21 cellular contexts compared by ENCODE assay signal in genomic region chr9:93667006-93667405, GRCh38.
A peak's percentile ranks its signal among the peaks of the same experiment; 100 is the strongest.
DNase-seq lines count a peak whose midpoint lies in the region; ATAC-seq and TF ChIP-seq lines count a peak whose summit lies in the region.
"Had no signal": no experiment of that assay in that cellular context is flagged by ENCODE, and none has a peak within 500 bp of the region (broad histone marks: within the 10 kb centered on the region; RNA-seq: fewer than 3 reads in every experiment).

No MANE protein-coding gene starts in this region.

- no peak for TF ChIP-seq POLR2A in sigmoid colon (IDR thresholded peaks at IDR 0.05)

- peak; percentile 35 for DNase-seq in activated CD8-positive, alpha-beta memory T cell treated with anti-CD3 and anti-CD28 coated beads, Interleukin-2, amount 10 ng/mL, durations not matched to agents 7 days and 5 days
- DNase-seq in activated CD8-positive, alpha-beta memory T cell treated with anti-CD3 and anti-CD28 coated beads for 24 hours: no peak
- DNase-seq in WERI-Rb-1 (peak; percentile 10), islet precursor cell (peak; percentile 46), sigmoid colon (peak; percentile 60), HFFc6 (no peak), NCI-H1694 treated with DMSO at 0.1 percent for 48 hours (lab: John Stamatoyannopoulos, UW) (no peak)
- DNase-seq: activated CD8-positive, alpha-beta T cell treated with anti-CD3 and anti-CD28 coated beads for 36 hours; foreskin melanocyte; midbrain; NCI-H146; NCI-H748 treated with DMSO at 0.1 percent for 48 hours; OCI-M1; stimulated activated CD4-positive, alpha-beta T cell treated with anti-CD3 and anti-CD28 coated beads, Interleukin-4, amount 100 ng/mL, for 24 hours; trophoblast cell had no signal

- no peaks in the 10 kb centered on the region for H3K4me1 ChIP-seq in sigmoid colon
- H3K4me1 ChIP-seq: Caco-2, prostate gland had no signal

- WGBS in sigmoid colon, 2 donors: 98% methylated on average over 18 of the region's 18 CpGs

- H3K9me3 ChIP-seq in WERI-Rb-1 (ENCODE audit: severe bottlenecking) (no peaks in the 10 kb centered on the region), sigmoid colon (no peaks in the 10 kb centered on the region)
- H3K9me3 ChIP-seq: Caco-2, prostate gland had no signal

- CTCF ChIA-PET in activated CD8-positive, alpha-beta memory T cell treated with anti-CD3 and anti-CD28 coated beads, Interleukin-2, amount 10 ng/mL, durations not matched to agents 7 days and 5 days (lab: Charles Lee): no interaction called here

- H3K36me3 ChIP-seq in WERI-Rb-1 (peaks cover 13% of the 10 kb centered on the region), sigmoid colon (peaks cover 0 to 56% (median 30%) of the 10 kb centered on the region in 4 donors)

- no peak overlapping the region for H3K4me3 Mint-ChIP-seq in activated CD8-positive, alpha-beta memory T cell treated with anti-CD3 and anti-CD28 coated beads, Interleukin-2, amount 10 ng/mL, durations not matched to agents 7 days and 5 days
- H3K4me3 Mint-ChIP-seq in HFFc6: no peak overlapping the region
- H3K4me3 Mint-ChIP-seq: activated CD8-positive, alpha-beta T cell treated with anti-CD3 and anti-CD28 coated beads for 36 hours; GM23338; stimulated activated naive CD8-positive, alpha-beta T cell treated with anti-CD3 and anti-CD28 coated beads, Interleukin-15, Interleukin-2, amounts not matched to agents 100 ng/mL and 50 ng/mL, for 24 hours had no signal

- H3K27me3 ChIP-seq in WERI-Rb-1 (ENCODE audit: insufficient read depth, low read depth, severe bottlenecking) (no peaks in the 10 kb centered on the region), sigmoid colon (no peaks in the 10 kb centered on the region)

- H3K27ac Mint-ChIP-seq in activated CD8-positive, alpha-beta memory T cell treated with anti-CD3 and anti-CD28 coated beads, Interleukin-2, amount 10 ng/mL, durations not matched to agents 7 days and 5 days: no peak overlapping the region
- no peak overlapping the region for H3K27ac Mint-ChIP-seq in HFFc6
- H3K27ac Mint-ChIP-seq: activated CD8-positive, alpha-beta T cell treated with anti-CD3 and anti-CD28 coated beads for 36 hours; GM23338; stimulated activated naive CD8-positive, alpha-beta T cell treated with anti-CD3 and anti-CD28 coated beads, Interleukin-15, Interleukin-2, amounts not matched to agents 100 ng/mL and 50 ng/mL, for 24 hours had no signal

- no peaks in the 10 kb centered on the region for H3K36me3 Mint-ChIP-seq in activated CD8-positive, alpha-beta memory T cell treated with anti-CD3 and anti-CD28 coated beads, Interleukin-2, amount 10 ng/mL, durations not matched to agents 7 days and 5 days
- H3K36me3 Mint-ChIP-seq in HFFc6 (ENCODE audit: low read depth): 0 out of 2 replicates have a peak, but pooled peaks cover 5% of the 10 kb centered on the region

- no peaks in the 10 kb centered on the region for H3K27me3 Mint-ChIP-seq in activated CD8-positive, alpha-beta memory T cell treated with anti-CD3 and anti-CD28 coated beads, Interleukin-2, amount 10 ng/mL, durations not matched to agents 7 days and 5 days
- H3K27me3 Mint-ChIP-seq in HFFc6 (ENCODE audit: insufficient read depth): peaks cover 18% of the 10 kb centered on the region
- H3K27me3 Mint-ChIP-seq: activated CD8-positive, alpha-beta T cell treated with anti-CD3 and anti-CD28 coated beads for 36 hours; stimulated activated naive CD8-positive, alpha-beta T cell treated with anti-CD3 and anti-CD28 coated beads, Interleukin-15, Interleukin-2, amounts not matched to agents 100 ng/mL and 50 ng/mL, for 24 hours had no signal

- no peaks in the 10 kb centered on the region for H3K4me1 Mint-ChIP-seq in activated CD8-positive, alpha-beta memory T cell treated with anti-CD3 and anti-CD28 coated beads, Interleukin-2, amount 10 ng/mL, durations not matched to agents 7 days and 5 days
- no peaks in the 10 kb centered on the region for H3K4me1 Mint-ChIP-seq in HFFc6 (ENCODE audit: low read depth)

- no peak for ATAC-seq in activated CD8-positive, alpha-beta memory T cell treated with anti-CD3 and anti-CD28 coated beads, Interleukin-2, amount 10 ng/mL, durations not matched to agents 7 days and 5 days
- no peak for ATAC-seq in HG02798 (IDR thresholded peaks at IDR 0.05; ENCODE audit: poor library complexity, unreplicated experiment)
- ATAC-seq: activated CD8-positive, alpha-beta T cell treated with anti-CD3 and anti-CD28 coated beads for 36 hours; GM23338; K562 had no signal

- H3K4me3 ChIP-seq in WERI-Rb-1 (ENCODE audit: low read depth, low read length) (no peak overlapping the region), sigmoid colon (no peak overlapping the region)
- H3K4me3 ChIP-seq: GM23338, K562, prostate gland had no signal

- intact Hi-C loops in sigmoid colon (cut with DNase I): no loop called here

- no peak for TF ChIP-seq EP300 in sigmoid colon (IDR thresholded peaks at IDR 0.05)

- H3K27ac ChIP-seq in WERI-Rb-1 (peak overlapping the region; percentile 93), sigmoid colon (no peak overlapping the region)
- H3K27ac ChIP-seq: prostate gland had no signal

- no peak for TF ChIP-seq CTCF in WERI-Rb-1 (IDR thresholded peaks at IDR 0.05; ENCODE audit: low read depth, low read length)
- no peak for TF ChIP-seq CTCF in sigmoid colon (IDR thresholded peaks at IDR 0.05)
- no peak for TF ChIP-seq CTCF in HFFc6 (IDR thresholded peaks at IDR 0.05)

- no peaks in the 10 kb centered on the region for H3K9me3 Mint-ChIP-seq in activated CD8-positive, alpha-beta memory T cell treated with anti-CD3 and anti-CD28 coated beads, Interleukin-2, amount 10 ng/mL, durations not matched to agents 7 days and 5 days (ENCODE audit: low read depth)
- H3K9me3 Mint-ChIP-seq in HFFc6: no peaks in the 10 kb centered on the region
- H3K9me3 Mint-ChIP-seq: activated CD8-positive, alpha-beta T cell treated with anti-CD3 and anti-CD28 coated beads for 36 hours; GM23338; stimulated activated naive CD8-positive, alpha-beta T cell treated with anti-CD3 and anti-CD28 coated beads, Interleukin-15, Interleukin-2, amounts not matched to agents 100 ng/mL and 50 ng/mL, for 24 hours had no signal

Comparison
In these comparisons a context has a peak if more than half of its experiments do, and no peak if none do; other contexts are left out.
1. DNase-seq: peak in activated CD8-positive, alpha-beta memory T cell treated with anti-CD3 and anti-CD28 coated beads, Interleukin-2, amount 10 ng/mL, durations not matched to agents 7 days and 5 days (single experiment), WERI-Rb-1 (single experiment), islet precursor cell (single experiment) and sigmoid colon (single experiment); none in activated CD8-positive, alpha-beta memory T cell treated with anti-CD3 and anti-CD28 coated beads for 24 hours (single experiment), HFFc6 (single experiment) and NCI-H1694 treated with DMSO at 0.1 percent for 48 hours (single experiment).